Comparison of ENCODE assay signal across 8 cellular contexts in genomic region chr20:50191566-50192363, GRCh38. TPM values are rescaled to one million over a fixed set of nuclear protein-coding genes. Genes with fewer than 3 reads are reported as not detected.
DNase-seq lines count a peak whose midpoint lies in the region; ATAC-seq lines count a peak whose summit lies in the region.

No MANE protein-coding gene starts in this region.

- DNase-seq in EH (ENCODE audit: low read depth) (peak; percentile 48), NCI-H1092 treated with DMSO at 0.1 percent for 48 hours (lab: John Stamatoyannopoulos, UW) (peak; percentile 49), dermis microvascular lymphatic vessel endothelial cell (ENCODE audit: low read depth in 2 of 2) (peak; percentile 7 to 70), memory B cell (ENCODE audit: low spot score in 2 of 2) (peak; percentile 52 to 69), OCI-M2 (lab: John Stamatoyannopoulos, UW; ENCODE audit: unreplicated experiment) (no peak)
- peak; percentile 43 for DNase-seq in activated CD4-positive, alpha-beta T cell treated with anti-CD3 and anti-CD28 coated beads for 1 hour
- peak; percentile 17 to 32 for DNase-seq in stimulated activated CD8-positive, alpha-beta memory T cell treated with anti-CD3 and anti-CD28 coated beads, Interleukin-4, amount 100 ng/mL, for 4 hours (ENCODE audit: low read depth in 2 of 2, low spot score in 1 of 2)

- H3K4me1 Mint-ChIP-seq in memory B cell = peaks cover 15% of the 10 kb centered on the region

- H3K27me3 Mint-ChIP-seq in memory B cell = no peaks in the 10 kb centered on the region

- H3K4me3 Mint-ChIP-seq in memory B cell = peak overlapping the region; percentile 86

- no peaks in the 10 kb centered on the region for H3K9me3 Mint-ChIP-seq in memory B cell

- H3K27ac Mint-ChIP-seq in memory B cell = peak overlapping the region; percentile 41

- ATAC-seq in GM21737 (IDR thresholded peaks at IDR 0.05; ENCODE audit: unreplicated experiment) = peak; percentile 17
- ATAC-seq in memory B cell (ENCODE audit: low read depth) = peak; percentile 33

- H3K36me3 Mint-ChIP-seq in memory B cell = no peaks in the 10 kb centered on the region

RNA-seq across cellular contexts. Expression of gene CEBPB, which starts 1.1 kb away (rescaled TPM):
- 12.6 and 23.5 TPM in 2 replicates for total RNA-seq in dermis microvascular lymphatic vessel endothelial cell

RNA-seq across cellular contexts. Expression of gene PEDS1, which starts 38.2 kb away (rescaled TPM):
- 11.2 and 20.0 TPM in 2 replicates for total RNA-seq in dermis microvascular lymphatic vessel endothelial cell
